ENCODE assay signal across 24 cellular contexts in the genomic region with DNA sequence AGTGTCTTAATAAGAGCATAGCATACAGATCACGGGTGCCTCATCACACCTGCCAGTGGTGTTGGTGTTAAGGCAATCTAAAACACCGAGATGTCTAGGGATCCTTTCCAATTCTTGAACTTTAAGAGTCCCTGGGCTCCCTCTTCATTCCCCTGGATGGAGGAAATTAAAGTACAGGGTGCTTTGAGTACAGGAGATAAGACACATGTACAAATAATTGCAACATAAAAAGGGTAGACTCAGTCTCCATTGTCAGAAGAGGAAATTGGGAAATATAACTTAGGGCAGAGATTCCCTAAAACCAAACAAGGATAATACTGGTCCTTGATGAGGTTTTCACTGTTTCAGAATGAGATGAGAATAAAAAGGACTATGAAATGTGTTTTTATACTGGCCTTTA.
"Had no signal": no experiment of that assay in that cellular context is flagged by ENCODE, and none has a peak within 500 bp of the region (broad histone marks: within the 10 kb centered on the region; RNA-seq: fewer than 3 reads in every experiment).

No MANE protein-coding gene starts in this region.

- H3K27ac Mint-ChIP-seq: activated CD4-positive, alpha-beta memory T cell treated with anti-CD3 and anti-CD28 coated beads, Interleukin-2, amount 10 ng/mL, durations not matched to agents 7 days and 5 days; activated CD4-positive, alpha-beta T cell treated with anti-CD3 and anti-CD28 coated beads, Interleukin-2, amount 10 ng/mL, durations not matched to agents 7 days and 5 days; activated naive CD4-positive, alpha-beta T cell treated with anti-CD3 and anti-CD28 coated beads, Interleukin-2, amount 10 ng/mL, durations not matched to agents 7 days and 5 days; activated naive CD8-positive, alpha-beta T cell treated with anti-CD3 and anti-CD28 coated beads, Interleukin-2, amount 10 ng/mL, durations not matched to agents 7 days and 5 days; activated T-cell treated with anti-CD3 and anti-CD28 coated beads, Interleukin-2, amount 50 U/mL, for 24 hours; natural killer cell; neural progenitor cell; T-helper 1 cell treated with Interleukin-12 subunit alpha and Interleukin-12 subunit beta and Interleukin-4 antibody, amounts not matched to agents 30 μg/mL and 1 μg/mL, for 36 hours had no signal

- H3K4me3 ChIP-seq: breast epithelium, gastroesophageal sphincter, hepatocyte, lung, neural progenitor cell, prostate gland, thoracic aorta had no signal

- H3K36me3 ChIP-seq: breast epithelium, prostate gland had no signal

- H3K4me1 ChIP-seq: breast epithelium, neural progenitor cell, prostate gland had no signal

- H3K9ac ChIP-seq: neural progenitor cell had no signal

- H3K4me3 Mint-ChIP-seq: activated CD4-positive, alpha-beta memory T cell treated with anti-CD3 and anti-CD28 coated beads, Interleukin-2, amount 10 ng/mL, durations not matched to agents 7 days and 5 days; activated CD4-positive, alpha-beta T cell treated with anti-CD3 and anti-CD28 coated beads, Interleukin-2, amount 10 ng/mL, durations not matched to agents 7 days and 5 days; activated naive CD4-positive, alpha-beta T cell treated with anti-CD3 and anti-CD28 coated beads, Interleukin-2, amount 10 ng/mL, durations not matched to agents 7 days and 5 days; activated naive CD8-positive, alpha-beta T cell treated with anti-CD3 and anti-CD28 coated beads, Interleukin-2, amount 10 ng/mL, durations not matched to agents 7 days and 5 days; activated T-cell treated with anti-CD3 and anti-CD28 coated beads, Interleukin-2, amount 50 U/mL, for 24 hours; natural killer cell; neural progenitor cell; T-helper 1 cell treated with Interleukin-12 subunit alpha and Interleukin-12 subunit beta and Interleukin-4 antibody, amounts not matched to agents 30 μg/mL and 1 μg/mL, for 36 hours had no signal

- ATAC-seq: gastroesophageal sphincter; natural killer cell; stimulated activated naive CD8-positive, alpha-beta T cell treated with anti-CD3 and anti-CD28 coated beads, Interleukin-15, Interleukin-2, amounts not matched to agents 100 U/mL and 50 U/mL, for 24 hours had no signal

- H3K9me3 ChIP-seq: breast epithelium, gastroesophageal sphincter, prostate gland, thoracic aorta had no signal

- H3K27me3 Mint-ChIP-seq: activated CD4-positive, alpha-beta memory T cell treated with anti-CD3 and anti-CD28 coated beads, Interleukin-2, amount 10 ng/mL, durations not matched to agents 7 days and 5 days; activated CD4-positive, alpha-beta T cell treated with anti-CD3 and anti-CD28 coated beads, Interleukin-2, amount 10 ng/mL, durations not matched to agents 7 days and 5 days; activated naive CD4-positive, alpha-beta T cell treated with anti-CD3 and anti-CD28 coated beads, Interleukin-2, amount 10 ng/mL, durations not matched to agents 7 days and 5 days; activated naive CD8-positive, alpha-beta T cell treated with anti-CD3 and anti-CD28 coated beads, Interleukin-2, amount 10 ng/mL, durations not matched to agents 7 days and 5 days; activated T-cell treated with anti-CD3 and anti-CD28 coated beads, Interleukin-2, amount 50 U/mL, for 24 hours had no signal

- H3K4me1 Mint-ChIP-seq: activated CD4-positive, alpha-beta memory T cell treated with anti-CD3 and anti-CD28 coated beads, Interleukin-2, amount 10 ng/mL, durations not matched to agents 7 days and 5 days; activated CD4-positive, alpha-beta T cell treated with anti-CD3 and anti-CD28 coated beads, Interleukin-2, amount 10 ng/mL, durations not matched to agents 7 days and 5 days; activated naive CD4-positive, alpha-beta T cell treated with anti-CD3 and anti-CD28 coated beads, Interleukin-2, amount 10 ng/mL, durations not matched to agents 7 days and 5 days; activated naive CD8-positive, alpha-beta T cell treated with anti-CD3 and anti-CD28 coated beads, Interleukin-2, amount 10 ng/mL, durations not matched to agents 7 days and 5 days; neural progenitor cell had no signal

- H3K27ac ChIP-seq: breast epithelium, hepatocyte, neural progenitor cell, prostate gland, thoracic aorta had no signal

- DNase-seq: activated CD4-positive, alpha-beta memory T cell treated with anti-CD3 and anti-CD28 coated beads, Interleukin-2, amount 10 ng/mL, durations not matched to agents 7 days and 5 days; activated CD4-positive, alpha-beta T cell treated with anti-CD3 and anti-CD28 coated beads for 1 hour; activated CD4-positive, alpha-beta T cell treated with anti-CD3 and anti-CD28 coated beads, Interleukin-2, amount 10 ng/mL, durations not matched to agents 7 days and 5 days; activated CD8-positive, alpha-beta memory T cell treated with anti-CD3 and anti-CD28 coated beads, Interleukin-2, amount 50 U/mL, for 48 hours; activated gamma-delta T cell; activated naive CD4-positive, alpha-beta T cell treated with anti-CD3 and anti-CD28 coated beads, Interleukin-2, amount 10 ng/mL, durations not matched to agents 7 days and 5 days; activated naive CD8-positive, alpha-beta T cell treated with anti-CD3 and anti-CD28 coated beads, Interleukin-2, amount 10 ng/mL, durations not matched to agents 7 days and 5 days; activated T-cell treated with anti-CD3 and anti-CD28 coated beads, Interleukin-2, amount 50 U/mL, for 24 hours; amygdala; effector CD8-positive, alpha-beta T cell; islet precursor cell; natural killer cell; occipital lobe; stimulated activated CD4-positive, alpha-beta T cell treated with anti-CD3 and anti-CD28 coated beads, Interleukin-2, amount 100 ng/mL, for 48 hours; stimulated activated naive CD8-positive, alpha-beta T cell treated with anti-CD3 and anti-CD28 coated beads, Interleukin-15, Interleukin-2, amounts not matched to agents 100 U/mL and 50 U/mL, for 24 hours; T-helper 9 cell had no signal

- H3K27me3 ChIP-seq: breast epithelium, gastroesophageal sphincter, hepatocyte, neural progenitor cell had no signal

- H3K9me3 Mint-ChIP-seq: activated CD4-positive, alpha-beta memory T cell treated with anti-CD3 and anti-CD28 coated beads, Interleukin-2, amount 10 ng/mL, durations not matched to agents 7 days and 5 days; activated CD4-positive, alpha-beta T cell treated with anti-CD3 and anti-CD28 coated beads, Interleukin-2, amount 10 ng/mL, durations not matched to agents 7 days and 5 days; activated naive CD4-positive, alpha-beta T cell treated with anti-CD3 and anti-CD28 coated beads, Interleukin-2, amount 10 ng/mL, durations not matched to agents 7 days and 5 days; activated naive CD8-positive, alpha-beta T cell treated with anti-CD3 and anti-CD28 coated beads, Interleukin-2, amount 10 ng/mL, durations not matched to agents 7 days and 5 days; activated T-cell treated with anti-CD3 and anti-CD28 coated beads, Interleukin-2, amount 50 U/mL, for 24 hours; natural killer cell; neural progenitor cell; T-helper 1 cell treated with Interleukin-12 subunit alpha and Interleukin-12 subunit beta and Interleukin-4 antibody, amounts not matched to agents 30 μg/mL and 1 μg/mL, for 36 hours had no signal
